In the genomic region with DNA sequence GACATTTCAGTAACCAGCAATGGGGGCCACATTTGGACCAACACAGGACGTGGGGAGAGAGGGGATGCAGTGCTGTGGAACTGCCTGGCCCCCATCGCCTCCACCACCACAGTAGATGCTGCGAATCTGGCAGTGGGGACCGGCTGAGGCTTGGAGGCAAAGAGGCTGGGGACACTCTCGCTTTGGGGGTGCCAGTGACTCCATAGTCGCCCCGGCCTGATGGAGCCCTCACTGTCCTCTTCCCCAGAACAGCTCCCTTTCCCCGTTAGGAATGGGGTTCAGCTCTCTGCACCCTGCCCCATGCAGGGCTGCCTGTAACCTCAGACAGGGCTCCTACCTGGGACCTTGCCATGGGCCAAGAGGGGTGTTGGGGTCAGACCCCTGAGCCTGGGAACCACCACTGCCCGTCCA, we compare ENCODE assay signal across 24 cellular contexts. TPM values are rescaled to one million over a fixed set of nuclear protein-coding genes. Genes with fewer than 3 reads are reported as not detected.
A peak's percentile ranks its signal among the peaks of the same experiment; 100 is the strongest.
DNase-seq lines count a peak whose midpoint lies in the region; ATAC-seq and TF ChIP-seq lines count a peak whose summit lies in the region.
"Had no signal": no experiment of that assay in that cellular context is flagged by ENCODE, and none has a peak within 500 bp of the region (broad histone marks: within the 10 kb centered on the region; RNA-seq: fewer than 3 reads in every experiment).

No MANE protein-coding gene starts in this region.

- H3K79me2 ChIP-seq in PC-3 (ENCODE audit: low read length): no peaks in the 10 kb centered on the region

- TF ChIP-seq CTCF in PC-3 (conservative IDR thresholded peaks at IDR 0.05; ENCODE audit: low read depth, low read length): no peak

- H4K20me1 ChIP-seq in PC-3 (ENCODE audit: low read length): no peaks in the 10 kb centered on the region

- H3K36me3 ChIP-seq in PC-3 (ENCODE audit: low read depth, low read length): no peaks in the 10 kb centered on the region
- no peaks in the 10 kb centered on the region for H3K36me3 ChIP-seq in duodenal mucosa (ENCODE audit: control insufficient read depth in 1 of 2, insufficient read depth in 2 of 2, low read length in 2 of 2)
- H3K36me3 ChIP-seq: cardiac muscle cell, lower lobe of right lung had no signal

- intact Hi-C loops in PC-3 (cut with micrococcal nuclease): loop anchor here (1.0 kb wide), 2 partner anchors 19 to 46 kb away; no protein-coding TSS in a partner anchor
- intact Hi-C loops in sciatic nerve (cut with DNase I): no loop called here

- H3K4me3 ChIP-seq in PC-3 (ENCODE audit: low read length) (no peak overlapping the region), duodenal mucosa (ENCODE audit: low read depth in 1 of 2, low read length in 2 of 2) (no peak overlapping the region)
- H3K4me3 ChIP-seq: cardiac muscle cell, GM12878, lower lobe of right lung, psoas muscle, skin epidermis had no signal

- H2AFZ ChIP-seq in PC-3 (ENCODE audit: low read length): no peak overlapping the region

- H3K9me2 ChIP-seq in PC-3 (replicated peaks; ENCODE audit: low read length): no peaks in the 10 kb centered on the region

- no peaks in the 10 kb centered on the region for H3K9me3 ChIP-seq in PC-3 (ENCODE audit: low read length)
- no peaks in the 10 kb centered on the region for H3K9me3 ChIP-seq in duodenal mucosa (ENCODE audit: control insufficient read depth in 1 of 2, low read length in 2 of 2)
- H3K9me3 ChIP-seq: lower lobe of right lung, psoas muscle had no signal

- H3K27me3 ChIP-seq in PC-3 (ENCODE audit: low read length) (no peaks in the 10 kb centered on the region), duodenal mucosa (ENCODE audit: control insufficient read depth in 1 of 2, insufficient read depth in 2 of 2, low read length in 2 of 2) (no peaks in the 10 kb centered on the region)
- H3K27me3 ChIP-seq: cardiac muscle cell had no signal

- no peaks in the 10 kb centered on the region for H3F3A ChIP-seq in PC-3 (ENCODE audit: low read length, unreplicated experiment)

- CTCF ChIA-PET in PC-3 (lab: Charles Lee): interaction anchor here (0.6 kb wide), 1 partner anchor 18 kb away, joined by 3 read pairs; no protein-coding TSS in a partner anchor

- DNase-seq in activated CD4-positive, CD25-positive, alpha-beta regulatory T cell treated with anti-CD3 and anti-CD28 coated beads, Interleukin-2, amount 50 U/mL, for 72 hours: peak; percentile 29
- no peak for DNase-seq in PC-3
- peak; percentile 47 for DNase-seq in sciatic nerve (ENCODE audit: low spot score)
- DNase-seq in GF-D8 (lab: John Stamatoyannopoulos, UW): no peak
- no peak for DNase-seq in G401 (ENCODE audit: low spot score)
- DNase-seq: activated CD4-positive, alpha-beta T cell treated with anti-CD3 and anti-CD28 coated beads, Interleukin-2, amount 50 U/mL, for 48 hours; activated gamma-delta T cell; activated T-cell treated with anti-CD3 and anti-CD28 coated beads for 4 hours; DMS79; NCI-H1930; NCI-H526 treated with DMSO at 0.1 percent for 48 hours; stimulated activated CD4-positive, alpha-beta T cell treated with anti-CD3 and anti-CD28 coated beads, Interleukin-1b, Interleukin-23, amount 100 ng/mL, for 48 hours had no signal

- H3K4me1 ChIP-seq in PC-3 (ENCODE audit: insufficient read depth, low read length) (peaks cover 28% of the 10 kb centered on the region), duodenal mucosa (ENCODE audit: control insufficient read depth in 1 of 2, insufficient read depth in 2 of 2, low read length in 2 of 2) (peaks cover 16 to 20% of the 10 kb centered on the region in 2 donors)

- in situ Hi-C loops in G401 (cut with HindIII; ENCODE audit: low sequenced_read_pairs): no loop called here

- H3K9ac ChIP-seq in PC-3 (ENCODE audit: low read length): peak overlapping the region; percentile 98
- H3K9ac ChIP-seq in duodenal mucosa (ENCODE audit: low read depth in 1 of 2, low read length in 2 of 2): peak overlapping the region; percentile 32 to 49

- H3K27ac ChIP-seq in PC-3 (ENCODE audit: low read length): peak overlapping the region; percentile 99
- no peak overlapping the region for H3K27ac ChIP-seq in duodenal mucosa (ENCODE audit: low read depth, low read length)
- H3K27ac ChIP-seq: 22Rv1, cardiac muscle cell, lower lobe of right lung, psoas muscle, skin epidermis had no signal

- H3K4me2 ChIP-seq in PC-3 (ENCODE audit: low read length): peak overlapping the region; percentile 65

- TSS peak; percentile 92 for BruUV-seq in PC-3 (replicated peaks; lab: Mats Ljungman, UMichigan)

- POLR2A ChIA-PET in PC-3 (lab: Charles Lee; ENCODE audit: unreplicated experiment): interaction anchor here (1.6 kb wide), 1 partner anchor 18 kb away, joined by 18 read pairs; no protein-coding TSS in a partner anchor

- no peak for ATAC-seq in activated CD4-positive, CD25-positive, alpha-beta regulatory T cell treated with anti-CD3 and anti-CD28 coated beads, Interleukin-2, amount 50 U/mL, for 24 hours
- ATAC-seq in PC-3: peak; percentile 0; the same call in 1 of the 2 replicates
- no peak for ATAC-seq in sciatic nerve
- ATAC-seq in GM21737 (IDR thresholded peaks at IDR 0.05; ENCODE audit: unreplicated experiment): no peak

RNA-seq across cellular contexts. Expression of a gene that starts 1.8 kb away (rescaled TPM):
- total RNA-seq in PC-3 (2014; rRNA removed) (0.26 and 0.40 TPM in 2 replicates), sciatic nerve (not detected)
- not detected in 2 replicates for total RNA-seq in G401 (2014; rRNA removed; shearing (Covaris generic))
- total RNA-seq: B cell, H7, lower lobe of right lung, Right ventricle myocardium inferior had no signal

RNA-seq across cellular contexts. Expression of a gene that starts 36.3 kb away (rescaled TPM):
- total RNA-seq in PC-3 (2014; rRNA removed) (0.18 and 0.23 TPM in 2 replicates), sciatic nerve (not detected)
- not detected in 2 replicates for total RNA-seq in G401 (2014; rRNA removed; shearing (Covaris generic))
- total RNA-seq: B cell, cardiac muscle cell, H7, psoas muscle, Right ventricle myocardium inferior had no signal

Comparison
In these comparisons a context has a peak if more than half of its experiments do, and no peak if none do; other contexts are left out.
1. DNase-seq: peak in activated CD4-positive, CD25-positive, alpha-beta regulatory T cell treated with anti-CD3 and anti-CD28 coated beads, Interleukin-2, amount 50 U/mL, for 72 hours (single experiment) and sciatic nerve (single experiment); none in PC-3 (single experiment), GF-D8 (single experiment) and G401 (single experiment).